In genomic region chr5:135313946-135314345, GRCh38 we compare ENCODE assay signal across 32 cellular contexts.
DNase-seq lines count a peak whose midpoint lies in the region; ATAC-seq lines count a peak whose summit lies in the region.
"Had no signal": no experiment of that assay in that cellular context is flagged by ENCODE, and none has a peak within 500 bp of the region (broad histone marks: within the 10 kb centered on the region; RNA-seq: fewer than 3 reads in every experiment).

No MANE protein-coding gene starts in this region.

- no peak overlapping the region for H2BK15ac ChIP-seq in mesendoderm (replicated peaks; ENCODE audit: low read depth)

- H3K9me3 Mint-ChIP-seq in activated CD4-positive, alpha-beta T cell treated with anti-CD3 and anti-CD28 coated beads, Interleukin-2, amount 10 ng/mL, durations not matched to agents 24 days and 14 days = no peaks in the 10 kb centered on the region
- H3K9me3 Mint-ChIP-seq: activated T-cell treated with anti-CD3 and anti-CD28 coated beads, Interleukin-2, amount 50 U/mL, for 4 hours; CD8-positive, alpha-beta memory T cell; HFFc6; stimulated activated naive CD8-positive, alpha-beta T cell treated with anti-CD3 and anti-CD28 coated beads, Interleukin-15, amount 100 ng/mL, for 72 hours had no signal

- intact Hi-C loops in activated CD4-positive, alpha-beta T cell treated with anti-CD3 and anti-CD28 coated beads, Interleukin-2, amount 10 ng/mL, durations not matched to agents 24 days and 14 days (cut with micrococcal nuclease) = no loop called here

- no peak overlapping the region for H4K5ac ChIP-seq in mesendoderm (ENCODE audit: low read length)

- no peak overlapping the region for H2AK5ac ChIP-seq in mesendoderm (ENCODE audit: low read length)

- H3K4me3 ChIP-seq in SJCRH30 (no peak overlapping the region), mesendoderm (ENCODE audit: low read length) (no peak overlapping the region)
- H3K4me3 ChIP-seq: breast epithelium, GM23248, left ventricle myocardium inferior, pancreas, thyroid gland had no signal

- H3K56ac ChIP-seq in mesendoderm (ENCODE audit: low read length) = no peak overlapping the region

- no peak overlapping the region for H3K18ac ChIP-seq in mesendoderm (ENCODE audit: low read length)

- H3K27me3 ChIP-seq in SJCRH30 (no peaks in the 10 kb centered on the region), mesendoderm (ENCODE audit: insufficient read depth, low read length, poor library complexity) (no peaks in the 10 kb centered on the region)
- H3K27me3 ChIP-seq: breast epithelium, pancreas, thyroid gland had no signal

- ATAC-seq in GM21528 (IDR thresholded peaks at IDR 0.05; ENCODE audit: low FRiP score, unreplicated experiment) = peak; percentile 34
- ATAC-seq in HG02981 (IDR thresholded peaks at IDR 0.05; ENCODE audit: unreplicated experiment) = no peak
- ATAC-seq: activated T-cell treated with anti-CD3 and anti-CD28 coated beads, Interleukin-2, amount 50 U/mL, for 4 hours; pancreas; PC-3; Right ventricle myocardium inferior; stimulated activated naive CD8-positive, alpha-beta T cell treated with anti-CD3 and anti-CD28 coated beads, Interleukin-15, amount 100 ng/mL, for 72 hours had no signal

- no peak overlapping the region for H2BK120ac ChIP-seq in mesendoderm (ENCODE audit: low read depth, low read length)

- H3K4me2 ChIP-seq in mesendoderm (ENCODE audit: low read length) = no peak overlapping the region

- no peaks in the 10 kb centered on the region for H3K9me3 ChIP-seq in SJCRH30 (replicated peaks)
- H3K9me3 ChIP-seq: breast epithelium, left ventricle myocardium inferior, pancreas, thyroid gland had no signal

- no peak overlapping the region for H2BK5ac ChIP-seq in mesendoderm (ENCODE audit: low read length)

- H3K9ac ChIP-seq in mesendoderm (ENCODE audit: low read length) = no peak overlapping the region
- H3K9ac ChIP-seq: GM23248 had no signal

- no CpG with 5 or more reads among the region's 2 CpGs for WGBS in mesendoderm (ENCODE audit: extremely low coverage, insufficient coverage, low lambda C conversion rate)

- H3K27ac Mint-ChIP-seq in activated CD4-positive, alpha-beta T cell treated with anti-CD3 and anti-CD28 coated beads, Interleukin-2, amount 10 ng/mL, durations not matched to agents 24 days and 14 days = peak overlapping the region; percentile 16
- H3K27ac Mint-ChIP-seq: HFFc6 had no signal

- H4K8ac ChIP-seq in mesendoderm (ENCODE audit: low read depth, low read length) = no peak overlapping the region

- H3K4ac ChIP-seq in mesendoderm (ENCODE audit: low read depth, low read length) = no peak overlapping the region

- DNase-seq in activated CD4-positive, alpha-beta T cell treated with anti-CD3 and anti-CD28 coated beads, Interleukin-2, amount 10 ng/mL, durations not matched to agents 24 days and 14 days = no peak
- DNase-seq in activated CD4-positive, alpha-beta T cell treated with anti-CD3 and anti-CD28 coated beads, Interleukin-2, amount 50 U/mL, for 48 hours = no peak
- peak; percentile 39 to 55 for DNase-seq in SJCRH30
- peak; percentile 36 for DNase-seq in mesendoderm
- no peak for DNase-seq in activated T-cell treated with anti-CD3 and anti-CD28 coated beads for 4 hours
- no peak for DNase-seq in dermis blood vessel endothelial cell
- DNase-seq: activated CD4-positive, alpha-beta T cell treated with anti-CD3 and anti-CD28 coated beads, Interleukin-2, amount 50 U/mL, for 4 hours; activated T-cell treated with anti-CD3 and anti-CD28 coated beads, Interleukin-2, amount 50 U/mL, for 4 hours; CD8-positive, alpha-beta memory T cell; effector CD4-positive, alpha-beta T cell; glutamatergic neuron; GM23248; HFFc6; left ventricle myocardium inferior; NCI-H1092 treated with DMSO at 0.1 percent for 48 hours; NCI-H187 treated with DMSO at 0.1 percent for 48 hours; NCI-H2171 treated with DMSO at 0.1 percent for 48 hours; NCI-H524; pancreas; PC-3; retina; small intestine; stimulated activated CD4-positive, alpha-beta T cell treated with anti-CD3 and anti-CD28 coated beads, Interleukin-1b, Interleukin-23, amount 100 ng/mL, for 48 hours; stimulated activated CD8-positive, alpha-beta memory T cell treated with anti-CD3 and anti-CD28 coated beads, Interleukin-4, amount 100 ng/mL, for 48 hours; stimulated activated naive CD8-positive, alpha-beta T cell treated with anti-CD3 and anti-CD28 coated beads, Interleukin-15, amount 100 ng/mL, for 72 hours; T1000; thyroid gland; WERI-Rb-1 had no signal

- H3K4me1 ChIP-seq in SJCRH30 = peaks cover 35% of the 10 kb centered on the region
- H3K4me1 ChIP-seq in mesendoderm (ENCODE audit: control insufficient read depth, low read depth, low read length) = no peaks in the 10 kb centered on the region
- H3K4me1 ChIP-seq: breast epithelium, left ventricle myocardium inferior, pancreas, thyroid gland had no signal

- H3K27me3 Mint-ChIP-seq in activated CD4-positive, alpha-beta T cell treated with anti-CD3 and anti-CD28 coated beads, Interleukin-2, amount 10 ng/mL, durations not matched to agents 24 days and 14 days = no peaks in the 10 kb centered on the region

- H3K79me2 ChIP-seq in mesendoderm (ENCODE audit: control insufficient read depth, insufficient read depth, low read length) = no peaks in the 10 kb centered on the region

- H3K23ac ChIP-seq in mesendoderm (ENCODE audit: low read length) = no peak overlapping the region

- H3K36me3 ChIP-seq in SJCRH30 = no peaks in the 10 kb centered on the region
- H3K36me3 ChIP-seq in mesendoderm (ENCODE audit: control insufficient read depth, insufficient read depth, low read length) = no peaks in the 10 kb centered on the region
- H3K36me3 ChIP-seq: breast epithelium, left ventricle myocardium inferior, pancreas, thyroid gland, WERI-Rb-1 had no signal

- no peaks in the 10 kb centered on the region for H3K79me1 ChIP-seq in mesendoderm (ENCODE audit: low read length)

- H3K27ac ChIP-seq in SJCRH30 (no peak overlapping the region), mesendoderm (ENCODE audit: low read depth, low read length) (no peak overlapping the region)
- H3K27ac ChIP-seq: breast epithelium, GM23248, left ventricle myocardium inferior, pancreas, thyroid gland, WERI-Rb-1 had no signal

- H3K4me3 Mint-ChIP-seq in activated CD4-positive, alpha-beta T cell treated with anti-CD3 and anti-CD28 coated beads, Interleukin-2, amount 10 ng/mL, durations not matched to agents 24 days and 14 days = no peak overlapping the region
- H3K4me3 Mint-ChIP-seq: activated T-cell treated with anti-CD3 and anti-CD28 coated beads, Interleukin-2, amount 50 U/mL, for 4 hours; HFFc6 had no signal

- no peaks in the 10 kb centered on the region for H3K36me3 Mint-ChIP-seq in activated CD4-positive, alpha-beta T cell treated with anti-CD3 and anti-CD28 coated beads, Interleukin-2, amount 10 ng/mL, durations not matched to agents 24 days and 14 days (ENCODE audit: low read depth)
- H3K36me3 Mint-ChIP-seq: CD8-positive, alpha-beta memory T cell had no signal

- peaks cover 57% of the 10 kb centered on the region for H3K4me1 Mint-ChIP-seq in activated CD4-positive, alpha-beta T cell treated with anti-CD3 and anti-CD28 coated beads, Interleukin-2, amount 10 ng/mL, durations not matched to agents 24 days and 14 days

Comparison
In these comparisons a context has a peak if more than half of its experiments do, and no peak if none do; other contexts are left out.
1. DNase-seq: peak in SJCRH30 (2 of 2) and mesendoderm (single experiment); none in activated CD4-positive, alpha-beta T cell treated with anti-CD3 and anti-CD28 coated beads, Interleukin-2, amount 10 ng/mL, durations not matched to agents 24 days and 14 days (single experiment), activated CD4-positive, alpha-beta T cell treated with anti-CD3 and anti-CD28 coated beads, Interleukin-2, amount 50 U/mL, for 48 hours (0 of 2), activated T-cell treated with anti-CD3 and anti-CD28 coated beads for 4 hours (single experiment) and dermis blood vessel endothelial cell (single experiment).